ENCODE assay signal across 42 cellular contexts in the genomic region with DNA sequence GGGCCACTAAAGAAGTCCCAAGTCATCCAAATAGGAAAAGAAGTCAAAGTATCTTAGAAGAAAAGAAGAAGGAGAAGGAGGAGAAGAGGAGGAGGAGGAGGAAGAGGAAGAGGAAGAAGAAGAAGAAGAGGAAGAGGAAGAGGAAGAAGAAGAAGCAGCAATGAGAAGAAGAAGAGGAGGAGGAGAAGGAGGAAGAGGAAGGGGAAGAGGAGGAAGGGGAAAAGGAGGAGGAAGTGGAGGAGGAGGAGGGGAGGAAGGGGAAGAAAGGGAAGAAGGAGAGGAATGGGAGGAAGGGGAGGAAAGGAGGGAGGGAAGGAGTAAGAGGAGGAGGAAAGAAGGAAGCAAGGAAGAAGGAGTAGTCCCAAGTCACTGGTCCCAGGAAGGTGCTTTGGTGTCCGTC. TPM values are rescaled to one million over a fixed set of nuclear protein-coding genes. Genes with fewer than 3 reads are reported as not detected.
"Had no signal": no experiment of that assay in that cellular context is flagged by ENCODE, and none has a peak within 500 bp of the region (broad histone marks: within the 10 kb centered on the region; RNA-seq: fewer than 3 reads in every experiment).

No MANE protein-coding gene starts in this region.

- H3K27me3 Mint-ChIP-seq: activated naive CD8-positive, alpha-beta T cell treated with anti-CD3 and anti-CD28 coated beads, Interleukin-2, amount 10 ng/mL, durations not matched to agents 7 days and 5 days; activated T-helper 17 cell treated with anti-CD3 and anti-CD28 coated beads, Interleukin-2, amount 50 U/mL, for 72 hours had no signal

- H3K9me3 ChIP-seq: adrenal gland, ascending aorta, body of pancreas, breast epithelium had no signal

- H3K36me3 Mint-ChIP-seq: activated naive CD4-positive, alpha-beta T cell treated with anti-CD3 and anti-CD28 coated beads, Interleukin-2, amount 10 ng/mL, durations not matched to agents 7 days and 5 days; activated naive CD4-positive, alpha-beta T cell treated with anti-CD3 and anti-CD28 coated beads, Interleukin-2, amount 50 U/mL, for 24 hours; activated naive CD4-positive, alpha-beta T cell treated with anti-CD3 and anti-CD28 coated beads, Interleukin-2, amount 50 U/mL, for 72 hours; activated naive CD8-positive, alpha-beta T cell; activated naive CD8-positive, alpha-beta T cell treated with anti-CD3 and anti-CD28 coated beads for 36 hours; activated naive CD8-positive, alpha-beta T cell treated with anti-CD3 and anti-CD28 coated beads, Interleukin-2, amount 10 ng/mL, durations not matched to agents 7 days and 5 days; brain had no signal

- H3K27me3 ChIP-seq: adrenal gland, ascending aorta, brain microvascular endothelial cell, cardiac muscle cell had no signal

- H3K27ac Mint-ChIP-seq: activated naive CD4-positive, alpha-beta T cell treated with anti-CD3 and anti-CD28 coated beads for 36 hours; activated naive CD4-positive, alpha-beta T cell treated with anti-CD3 and anti-CD28 coated beads, Interleukin-2, amount 10 ng/mL, durations not matched to agents 7 days and 5 days; activated naive CD4-positive, alpha-beta T cell treated with anti-CD3 and anti-CD28 coated beads, Interleukin-2, amount 50 U/mL, for 72 hours; activated naive CD8-positive, alpha-beta T cell; activated naive CD8-positive, alpha-beta T cell treated with anti-CD3 and anti-CD28 coated beads for 36 hours; activated naive CD8-positive, alpha-beta T cell treated with anti-CD3 and anti-CD28 coated beads, Interleukin-2, amount 10 ng/mL, durations not matched to agents 7 days and 5 days; activated naive CD8-positive, alpha-beta T cell treated with anti-CD3 and anti-CD28 coated beads, Interleukin-2, amount 50 U/mL, for 24 hours; activated T-cell treated with anti-CD3 and anti-CD28 coated beads, Interleukin-2, amount 50 U/mL, for 24 hours; activated T-cell treated with anti-CD3 and anti-CD28 coated beads, Interleukin-2, amount 50 U/mL, for 72 hours; activated T-helper 1 cell treated with anti-CD3 and anti-CD28 coated beads, Interleukin-12 subunit alpha, Interleukin-12 subunit beta, Interleukin-2, Interleukin-4 antibody, amounts not matched to agents 30 ng/mL and 10 ng/mL and 1 ng/mL, durations not matched to agents 14 hours and 24 hours and 36 hours; activated T-helper 17 cell treated with anti-CD3 and anti-CD28 coated beads, Interleukin-2, amount 50 U/mL, for 72 hours; activated T-helper 2 cell treated with anti-CD3 and anti-CD28 coated beads, Interferon-gamma antibody, Interleukin-2, Interleukin-4, amounts not matched to agents 10 μg/mL and 5 μg/mL and 100 μg/mL, durations not matched to agents 14 hours and 24 hours and 36 hours; brain had no signal

- H3K4me1 Mint-ChIP-seq: activated naive CD4-positive, alpha-beta T cell treated with anti-CD3 and anti-CD28 coated beads, Interleukin-2, amount 10 ng/mL, durations not matched to agents 7 days and 5 days; activated naive CD4-positive, alpha-beta T cell treated with anti-CD3 and anti-CD28 coated beads, Interleukin-2, amount 50 U/mL, for 24 hours; activated naive CD8-positive, alpha-beta T cell treated with anti-CD3 and anti-CD28 coated beads for 36 hours; activated naive CD8-positive, alpha-beta T cell treated with anti-CD3 and anti-CD28 coated beads, Interleukin-2, amount 10 ng/mL, durations not matched to agents 7 days and 5 days; activated naive CD8-positive, alpha-beta T cell treated with anti-CD3 and anti-CD28 coated beads, Interleukin-2, amount 50 U/mL, for 24 hours; activated T-helper 17 cell treated with anti-CD3 and anti-CD28 coated beads, Interleukin-2, amount 50 U/mL, for 72 hours; brain; central memory CD8-positive, alpha-beta T cell had no signal

- H3K4me1 ChIP-seq: adrenal gland, ascending aorta, body of pancreas, breast epithelium had no signal

- H3K36me3 ChIP-seq: adrenal gland, ascending aorta, brain microvascular endothelial cell, breast epithelium, cardiac muscle cell had no signal

- H3K4me3 ChIP-seq: adrenal gland, ascending aorta, body of pancreas, breast epithelium, cardiac muscle cell had no signal

- H3K27ac ChIP-seq: adrenal gland, ascending aorta, body of pancreas, brain microvascular endothelial cell, breast epithelium, cardiac muscle cell had no signal

- DNase-seq: activated effector memory CD4-positive, alpha-beta T cell treated with anti-CD3 and anti-CD28 coated beads, Interleukin-2, amount 50 U/mL, for 16 hours; activated effector memory CD4-positive, alpha-beta T cell treated with Interleukin-2 at 50 U/mL for 16 hours; activated gamma-delta T cell; activated gamma-delta T cell treated with Interleukin-2 at 50 U/mL for 16 hours; activated naive CD4-positive, alpha-beta T cell; activated naive CD4-positive, alpha-beta T cell treated with anti-CD3 and anti-CD28 coated beads for 36 hours; activated naive CD4-positive, alpha-beta T cell treated with anti-CD3 and anti-CD28 coated beads, Interleukin-2, amount 10 ng/mL, durations not matched to agents 7 days and 5 days; activated naive CD4-positive, alpha-beta T cell treated with anti-CD3 and anti-CD28 coated beads, Interleukin-2, amount 50 U/mL, for 16 hours; activated naive CD4-positive, alpha-beta T cell treated with Interleukin-2 at 50 U/mL for 16 hours; activated naive CD8-positive, alpha-beta T cell treated with anti-CD3 and anti-CD28 coated beads for 36 hours; activated naive CD8-positive, alpha-beta T cell treated with anti-CD3 and anti-CD28 coated beads, Interleukin-2, amount 10 ng/mL, durations not matched to agents 7 days and 5 days; activated naive CD8-positive, alpha-beta T cell treated with anti-CD3 and anti-CD28 coated beads, Interleukin-2, amount 50 U/mL, for 24 hours; activated T-cell treated with anti-CD3 and anti-CD28 coated beads, Interleukin-2, amount 50 U/mL, for 1 hour; activated T-cell treated with anti-CD3 and anti-CD28 coated beads, Interleukin-2, amount 50 U/mL, for 24 hours; activated T-cell treated with anti-CD3 and anti-CD28 coated beads, Interleukin-2, amount 50 U/mL, for 4 hours; activated T-cell treated with anti-CD3 and anti-CD28 coated beads, Interleukin-2, amount 50 U/mL, for 48 hours; activated T-cell treated with anti-CD3 and anti-CD28 coated beads, Interleukin-2, amount 50 U/mL, for 72 hours; adrenal gland; amniotic stem cell; amygdala; anterior cingulate cortex; aorta; body of pancreas; brain microvascular endothelial cell; caudate nucleus; central memory CD4-positive, alpha-beta T cell; cerebellar nuclear complex had no signal

- FAIRE-seq: astrocyte had no signal

- H3K4me3 Mint-ChIP-seq: activated naive CD4-positive, alpha-beta T cell treated with anti-CD3 and anti-CD28 coated beads for 36 hours; activated naive CD4-positive, alpha-beta T cell treated with anti-CD3 and anti-CD28 coated beads, Interleukin-2, amount 10 ng/mL, durations not matched to agents 7 days and 5 days; activated naive CD4-positive, alpha-beta T cell treated with anti-CD3 and anti-CD28 coated beads, Interleukin-2, amount 50 U/mL, for 24 hours; activated naive CD8-positive, alpha-beta T cell; activated naive CD8-positive, alpha-beta T cell treated with anti-CD3 and anti-CD28 coated beads for 36 hours; activated naive CD8-positive, alpha-beta T cell treated with anti-CD3 and anti-CD28 coated beads, Interleukin-2, amount 10 ng/mL, durations not matched to agents 7 days and 5 days; activated naive CD8-positive, alpha-beta T cell treated with anti-CD3 and anti-CD28 coated beads, Interleukin-2, amount 50 U/mL, for 24 hours; activated T-cell treated with anti-CD3 and anti-CD28 coated beads, Interleukin-2, amount 50 U/mL, for 24 hours; activated T-cell treated with anti-CD3 and anti-CD28 coated beads, Interleukin-2, amount 50 U/mL, for 4 hours; activated T-cell treated with anti-CD3 and anti-CD28 coated beads, Interleukin-2, amount 50 U/mL, for 72 hours; activated T-helper 1 cell treated with anti-CD3 and anti-CD28 coated beads, Interleukin-12 subunit alpha, Interleukin-12 subunit beta, Interleukin-2, Interleukin-4 antibody, amounts not matched to agents 30 ng/mL and 10 ng/mL and 1 ng/mL, durations not matched to agents 14 hours and 24 hours and 36 hours; activated T-helper 17 cell treated with anti-CD3 and anti-CD28 coated beads, Interleukin-2, amount 50 U/mL, for 72 hours; brain; central memory CD8-positive, alpha-beta T cell had no signal

- ATAC-seq: activated naive CD4-positive, alpha-beta T cell treated with anti-CD3 and anti-CD28 coated beads, Interleukin-2, amount 50 U/mL, for 72 hours; activated naive CD8-positive, alpha-beta T cell treated with anti-CD3 and anti-CD28 coated beads, Interleukin-2, amount 50 U/mL, for 24 hours; activated T-cell treated with anti-CD3 and anti-CD28 coated beads, Interleukin-2, amount 50 U/mL, for 4 hours; activated T-cell treated with anti-CD3 and anti-CD28 coated beads, Interleukin-2, amount 50 U/mL, for 72 hours; activated T-helper 17 cell treated with anti-CD3 and anti-CD28 coated beads, Interleukin-2, amount 50 U/mL, for 72 hours; body of pancreas had no signal

- H3K9me3 Mint-ChIP-seq: activated naive CD4-positive, alpha-beta T cell treated with anti-CD3 and anti-CD28 coated beads for 36 hours; activated naive CD4-positive, alpha-beta T cell treated with anti-CD3 and anti-CD28 coated beads, Interleukin-2, amount 10 ng/mL, durations not matched to agents 7 days and 5 days; activated naive CD4-positive, alpha-beta T cell treated with anti-CD3 and anti-CD28 coated beads, Interleukin-2, amount 50 U/mL, for 24 hours; activated naive CD4-positive, alpha-beta T cell treated with anti-CD3 and anti-CD28 coated beads, Interleukin-2, amount 50 U/mL, for 72 hours; activated naive CD8-positive, alpha-beta T cell treated with anti-CD3 and anti-CD28 coated beads for 36 hours; activated naive CD8-positive, alpha-beta T cell treated with anti-CD3 and anti-CD28 coated beads, Interleukin-2, amount 10 ng/mL, durations not matched to agents 7 days and 5 days; activated naive CD8-positive, alpha-beta T cell treated with anti-CD3 and anti-CD28 coated beads, Interleukin-2, amount 50 U/mL, for 24 hours; activated T-cell treated with anti-CD3 and anti-CD28 coated beads, Interleukin-2, amount 50 U/mL, for 24 hours; activated T-cell treated with anti-CD3 and anti-CD28 coated beads, Interleukin-2, amount 50 U/mL, for 4 hours; activated T-cell treated with anti-CD3 and anti-CD28 coated beads, Interleukin-2, amount 50 U/mL, for 72 hours; activated T-helper 1 cell treated with anti-CD3 and anti-CD28 coated beads, Interleukin-12 subunit alpha, Interleukin-12 subunit beta, Interleukin-2, Interleukin-4 antibody, amounts not matched to agents 30 ng/mL and 10 ng/mL and 1 ng/mL, durations not matched to agents 14 hours and 24 hours and 36 hours; activated T-helper 17 cell treated with anti-CD3 and anti-CD28 coated beads, Interleukin-2, amount 50 U/mL, for 72 hours; activated T-helper 2 cell treated with anti-CD3 and anti-CD28 coated beads, Interferon-gamma antibody, Interleukin-2, Interleukin-4, amounts not matched to agents 10 μg/mL and 5 μg/mL and 100 μg/mL, durations not matched to agents 14 hours and 24 hours and 36 hours; brain; central memory CD8-positive, alpha-beta T cell had no signal

RNA-seq across cellular contexts. Expression of gene PAPOLB, which starts 43.3 kb away (rescaled TPM):
- total RNA-seq: activated naive CD4-positive, alpha-beta T cell treated with anti-CD3 and anti-CD28 coated beads for 36 hours; activated naive CD4-positive, alpha-beta T cell treated with anti-CD3 and anti-CD28 coated beads, Interleukin-2, amount 50 U/mL, for 72 hours; activated naive CD8-positive, alpha-beta T cell treated with anti-CD3 and anti-CD28 coated beads, Interleukin-2, amount 10 ng/mL, durations not matched to agents 7 days and 5 days; activated T-helper 1 cell treated with anti-CD3 and anti-CD28 coated beads, Interleukin-12 subunit alpha, Interleukin-12 subunit beta, Interleukin-2, Interleukin-4 antibody, amounts not matched to agents 30 ng/mL and 10 ng/mL and 1 ng/mL, durations not matched to agents 14 hours and 24 hours and 36 hours; activated T-helper 17 cell treated with anti-CD3 and anti-CD28 coated beads, Interleukin-2, amount 50 U/mL, for 72 hours; activated T-helper 2 cell treated with anti-CD3 and anti-CD28 coated beads, Interferon-gamma antibody, Interleukin-2, Interleukin-4, amounts not matched to agents 10 μg/mL and 5 μg/mL and 100 μg/mL, durations not matched to agents 14 hours and 24 hours and 36 hours; adrenal gland; ascending aorta; astrocyte had no signal
- polyA plus RNA-seq: adipose tissue, cardiac muscle cell had no signal

RNA-seq across cellular contexts. Expression of gene MMD2, which starts 53.8 kb away (rescaled TPM):
- total RNA-seq: activated naive CD4-positive, alpha-beta T cell treated with anti-CD3 and anti-CD28 coated beads for 36 hours; activated naive CD4-positive, alpha-beta T cell treated with anti-CD3 and anti-CD28 coated beads, Interleukin-2, amount 50 U/mL, for 72 hours; activated naive CD8-positive, alpha-beta T cell treated with anti-CD3 and anti-CD28 coated beads for 36 hours; activated naive CD8-positive, alpha-beta T cell treated with anti-CD3 and anti-CD28 coated beads, Interleukin-2, amount 10 ng/mL, durations not matched to agents 7 days and 5 days; activated T-cell treated with anti-CD3 and anti-CD28 coated beads, Interleukin-2, amount 50 U/mL, for 4 hours; activated T-cell treated with anti-CD3 and anti-CD28 coated beads, Interleukin-2, amount 50 U/mL, for 72 hours; activated T-helper 1 cell treated with anti-CD3 and anti-CD28 coated beads, Interleukin-12 subunit alpha, Interleukin-12 subunit beta, Interleukin-2, Interleukin-4 antibody, amounts not matched to agents 30 ng/mL and 10 ng/mL and 1 ng/mL, durations not matched to agents 14 hours and 24 hours and 36 hours; activated T-helper 17 cell treated with anti-CD3 and anti-CD28 coated beads, Interleukin-2, amount 50 U/mL, for 72 hours; activated T-helper 2 cell treated with anti-CD3 and anti-CD28 coated beads, Interferon-gamma antibody, Interleukin-2, Interleukin-4, amounts not matched to agents 10 μg/mL and 5 μg/mL and 100 μg/mL, durations not matched to agents 14 hours and 24 hours and 36 hours; adrenal gland; aorta; ascending aorta; astrocyte; body of pancreas; breast epithelium; cardiac muscle cell; cardiac septum; chondrocyte had no signal
- polyA plus RNA-seq: adipose tissue, aorta, cardiac muscle cell had no signal
